In the genomic region with DNA sequence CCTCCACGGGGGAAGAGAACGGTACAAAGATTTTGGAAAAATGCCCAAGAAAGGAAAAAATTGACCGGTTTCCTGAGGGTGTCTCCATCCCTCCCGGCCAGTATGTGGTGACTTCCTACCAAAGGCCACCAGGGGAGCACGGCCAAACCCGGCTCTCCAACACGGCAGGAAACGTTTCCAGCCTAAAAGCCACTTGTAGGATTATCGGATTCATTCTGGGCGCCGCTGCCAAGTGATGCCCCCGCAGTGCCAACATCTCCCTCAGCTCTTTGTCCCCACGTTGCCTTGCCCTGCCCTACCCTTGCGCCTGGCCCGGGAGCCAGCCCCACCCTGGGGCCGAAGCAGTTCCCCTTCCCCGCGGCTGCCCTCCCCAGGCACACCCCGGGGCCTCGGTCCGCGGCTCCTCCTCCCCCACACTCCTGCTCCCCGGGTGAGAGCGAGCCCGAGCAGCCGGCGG, we compare ENCODE assay signal across 1 cellular context.
TF ChIP-seq lines count a peak whose summit lies in the region.

No MANE protein-coding gene starts in this region.

TF ChIP-seq in A549, 52 proteins besides CTCF, POLR2A, EP300 and RAD21 (continued from another document):
- TF ChIP-seq, protein P1, sequence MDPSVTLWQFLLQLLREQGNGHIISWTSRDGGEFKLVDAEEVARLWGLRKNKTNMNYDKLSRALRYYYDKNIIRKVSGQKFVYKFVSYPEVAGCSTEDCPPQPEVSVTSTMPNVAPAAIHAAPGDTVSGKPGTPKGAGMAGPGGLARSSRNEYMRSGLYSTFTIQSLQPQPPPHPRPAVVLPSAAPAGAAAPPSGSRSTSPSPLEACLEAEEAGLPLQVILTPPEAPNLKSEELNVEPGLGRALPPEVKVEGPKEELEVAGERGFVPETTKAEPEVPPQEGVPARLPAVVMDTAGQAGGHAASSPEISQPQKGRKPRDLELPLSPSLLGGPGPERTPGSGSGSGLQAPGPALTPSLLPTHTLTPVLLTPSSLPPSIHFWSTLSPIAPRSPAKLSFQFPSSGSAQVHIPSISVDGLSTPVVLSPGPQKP (IDR thresholded peaks at IDR 0.05; ENCODE audit: low read depth, low read length) = no peak
- TF ChIP-seq SMC3 (IDR thresholded peaks at IDR 0.05) = peak; percentile 13; the same call in 2 of the 3 replicates
